ENCODE assay signal across 7 cellular contexts in genomic region chr1:151510957-151511635, GRCh38. TPM values are rescaled to one million over a fixed set of nuclear protein-coding genes. Genes with fewer than 3 reads are reported as not detected.
DNase-seq lines count a peak whose midpoint lies in the region; ATAC-seq and TF ChIP-seq lines count a peak whose summit lies in the region.

A gene with protein sequence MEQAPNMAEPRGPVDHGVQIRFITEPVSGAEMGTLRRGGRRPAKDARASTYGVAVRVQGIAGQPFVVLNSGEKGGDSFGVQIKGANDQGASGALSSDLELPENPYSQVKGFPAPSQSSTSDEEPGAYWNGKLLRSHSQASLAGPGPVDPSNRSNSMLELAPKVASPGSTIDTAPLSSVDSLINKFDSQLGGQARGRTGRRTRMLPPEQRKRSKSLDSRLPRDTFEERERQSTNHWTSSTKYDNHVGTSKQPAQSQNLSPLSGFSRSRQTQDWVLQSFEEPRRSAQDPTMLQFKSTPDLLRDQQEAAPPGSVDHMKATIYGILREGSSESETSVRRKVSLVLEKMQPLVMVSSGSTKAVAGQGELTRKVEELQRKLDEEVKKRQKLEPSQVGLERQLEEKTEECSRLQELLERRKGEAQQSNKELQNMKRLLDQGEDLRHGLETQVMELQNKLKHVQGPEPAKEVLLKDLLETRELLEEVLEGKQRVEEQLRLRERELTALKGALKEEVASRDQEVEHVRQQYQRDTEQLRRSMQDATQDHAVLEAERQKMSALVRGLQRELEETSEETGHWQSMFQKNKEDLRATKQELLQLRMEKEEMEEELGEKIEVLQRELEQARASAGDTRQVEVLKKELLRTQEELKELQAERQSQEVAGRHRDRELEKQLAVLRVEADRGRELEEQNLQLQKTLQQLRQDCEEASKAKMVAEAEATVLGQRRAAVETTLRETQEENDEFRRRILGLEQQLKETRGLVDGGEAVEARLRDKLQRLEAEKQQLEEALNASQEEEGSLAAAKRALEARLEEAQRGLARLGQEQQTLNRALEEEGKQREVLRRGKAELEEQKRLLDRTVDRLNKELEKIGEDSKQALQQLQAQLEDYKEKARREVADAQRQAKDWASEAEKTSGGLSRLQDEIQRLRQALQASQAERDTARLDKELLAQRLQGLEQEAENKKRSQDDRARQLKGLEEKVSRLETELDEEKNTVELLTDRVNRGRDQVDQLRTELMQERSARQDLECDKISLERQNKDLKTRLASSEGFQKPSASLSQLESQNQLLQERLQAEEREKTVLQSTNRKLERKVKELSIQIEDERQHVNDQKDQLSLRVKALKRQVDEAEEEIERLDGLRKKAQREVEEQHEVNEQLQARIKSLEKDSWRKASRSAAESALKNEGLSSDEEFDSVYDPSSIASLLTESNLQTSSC (plus strand): TSS chr1:151511387. CDS start chr1:151518520, 7,133 bp downstream.

- no peaks in the 10 kb centered on the region for H3K27me3 ChIP-seq in kidney epithelial cell (ENCODE audit: control insufficient read depth, insufficient read depth, low read length)

- ATAC-seq in GM18867 (IDR thresholded peaks at IDR 0.05; ENCODE audit: unreplicated experiment) (peak; percentile 90), HG03159 (IDR thresholded peaks at IDR 0.05; ENCODE audit: unreplicated experiment) (peak; percentile 89)

- no peaks in the 10 kb centered on the region for H3K36me3 ChIP-seq in kidney epithelial cell (ENCODE audit: control insufficient read depth, insufficient read depth, low read length)

- no peak for TF ChIP-seq CTCF in kidney epithelial cell (IDR thresholded peaks at IDR 0.05; ENCODE audit: insufficient read depth, low read length, poor library complexity, severe bottlenecking)

- peak within 1 kb of the TSS; percentile 43 for H3K4me3 ChIP-seq in kidney epithelial cell (ENCODE audit: low read depth, low read length)

- DNase-seq in NCI-H345 (lab: John Stamatoyannopoulos, UW) = peak; percentile 100
- DNase-seq in activated CD4-positive, CD25-positive, alpha-beta regulatory T cell treated with anti-CD3 and anti-CD28 coated beads, Interleukin-2, amount 50 U/mL, for 72 hours = peak; percentile 85
- peak; percentile 96 for DNase-seq in cerebellar cortex (ENCODE audit: low spot score)
- no peak for DNase-seq in kidney epithelial cell (ENCODE audit: low read depth)
- peak; percentile 67 to 82 (median 67) for DNase-seq in stimulated activated CD4-positive, alpha-beta T cell treated with anti-CD3 and anti-CD28 coated beads, Interleukin-12 subunit alpha, Interleukin-12 subunit beta, amount 100 ng/mL, for 48 hours (ENCODE audit: low read depth in 2 of 3, low spot score in 1 of 3)

RNA-seq across cellular contexts. Expression of the gene that starts here (rescaled TPM):
- total RNA-seq in kidney epithelial cell = 23.6 and 29.3 TPM in 2 replicates
